In the genomic region with DNA sequence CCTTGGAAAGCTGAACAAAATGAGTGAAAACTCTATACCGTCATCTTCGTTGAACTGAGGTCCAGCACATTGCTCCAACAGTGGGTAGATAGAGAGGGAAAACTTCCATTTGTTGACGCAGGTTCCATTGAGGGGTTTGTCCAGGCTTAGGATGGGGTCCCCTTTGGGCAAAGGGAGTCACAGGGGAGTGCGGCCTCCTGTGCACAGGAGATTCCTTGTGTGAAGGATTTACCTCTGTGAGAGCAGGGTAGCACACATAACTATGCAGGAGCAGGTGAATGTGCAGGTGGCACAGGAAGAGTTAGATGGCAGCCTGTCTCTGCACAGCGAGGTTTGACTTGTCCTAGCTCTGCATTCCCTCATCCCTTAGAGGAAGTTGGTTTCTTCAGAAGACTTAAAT, we compare ENCODE assay signal across 21 cellular contexts.
A peak's percentile ranks its signal among the peaks of the same experiment; 100 is the strongest.
DNase-seq lines count a peak whose midpoint lies in the region; ATAC-seq and TF ChIP-seq lines count a peak whose summit lies in the region.
"Had no signal": no experiment of that assay in that cellular context is flagged by ENCODE, and none has a peak within 500 bp of the region (broad histone marks: within the 10 kb centered on the region; RNA-seq: fewer than 3 reads in every experiment).

No MANE protein-coding gene starts in this region.

- H3K36me3 ChIP-seq in left ventricle myocardium inferior (peaks cover 100% of the 10 kb centered on the region), endodermal cell (ENCODE audit: control insufficient read depth, insufficient read depth, low read length) (peaks cover 94% of the 10 kb centered on the region), lung (ENCODE audit: control insufficient read depth in 2 of 2, insufficient read depth in 2 of 2, low read length in 2 of 2) (peaks cover 32 to 45% of the 10 kb centered on the region in 2 donors), prostate gland (peaks cover 6 to 8% of the 10 kb centered on the region in 2 donors)

- peaks cover 78% of the 10 kb centered on the region for H3K36me3 Mint-ChIP-seq in endodermal cell (ENCODE audit: low read depth)

- no peak for TF ChIP-seq POLR2A in prostate gland (IDR thresholded peaks at IDR 0.05)

- intact Hi-C loops in cardiac septum (cut with DNase I) (no loop called here), left ventricle myocardium inferior (cut with micrococcal nuclease) (no loop called here), prostate gland (cut with DNase I) (no loop called here)

- peaks cover 100% of the 10 kb centered on the region for H3K9me3 ChIP-seq in left ventricle myocardium inferior (replicated peaks)
- peaks cover 12% of the 10 kb centered on the region for H3K9me3 ChIP-seq in endodermal cell (ENCODE audit: control insufficient read depth, low read length)
- H3K9me3 ChIP-seq in lung (ENCODE audit: control insufficient read depth in 2 of 2, insufficient read depth in 1 of 2, low read length in 1 of 2) = peaks cover 7 to 65% of the 10 kb centered on the region in 2 donors
- H3K9me3 ChIP-seq in prostate gland = no peaks in the 10 kb centered on the region

- H3K4me3 ChIP-seq in left ventricle myocardium inferior (no peak overlapping the region), endodermal cell (ENCODE audit: low read length) (no peak overlapping the region), lung (no peak overlapping the region), prostate gland (no peak overlapping the region)
- H3K4me3 ChIP-seq: BLaER1, GM12878, GM23248 had no signal

- H3K9me3 Mint-ChIP-seq in endodermal cell = peaks cover 77% of the 10 kb centered on the region

- H3K27ac ChIP-seq in left ventricle myocardium inferior (replicated peaks) (no peak overlapping the region), endodermal cell (ENCODE audit: low read depth, low read length) (no peak overlapping the region), lung (ENCODE audit: low read depth in 1 of 2, low read length in 1 of 2) (no peak overlapping the region), prostate gland (no peak overlapping the region)
- H3K27ac ChIP-seq: 22Rv1, BLaER1, C4-2B, GM23248 had no signal

- H3K4me1 Mint-ChIP-seq in endodermal cell = no peaks in the 10 kb centered on the region
- H3K4me1 Mint-ChIP-seq: B cell; CD4-positive, CD25-positive, alpha-beta regulatory T cell had no signal

- DNase-seq in cardiac septum (ENCODE audit: low spot score) = peak; percentile 38
- DNase-seq in left ventricle myocardium inferior = no peak
- DNase-seq in endodermal cell = peak; percentile 26
- DNase-seq in lung (ENCODE audit: low spot score) = peak; percentile 11
- DNase-seq in NCI-H187 treated with DMSO at 0.1 percent for 48 hours (lab: John Stamatoyannopoulos, UW) = no peak
- no peak for DNase-seq in NCI-H2171 (lab: John Stamatoyannopoulos, UW)
- no peak for DNase-seq in prostate gland (ENCODE audit: low spot score)
- DNase-seq: Caco-2; CD4-positive, CD25-positive, alpha-beta regulatory T cell; CD8-positive, alpha-beta T cell; DMS79; EL; GDM1; GM23248; H7; HCEC 1CT had no signal

- TF ChIP-seq CTCF in left ventricle myocardium inferior (IDR thresholded peaks at IDR 0.05; ENCODE audit: borderline replicate concordance) = no peak
- no peak for TF ChIP-seq CTCF in endodermal cell (conservative IDR thresholded peaks at IDR 0.05)
- TF ChIP-seq CTCF in lung (IDR thresholded peaks at IDR 0.05; ENCODE audit: control extremely low read depth, extremely low read depth) = no peak
- TF ChIP-seq CTCF in prostate gland (IDR thresholded peaks at IDR 0.05) = no peak

- no peaks in the 10 kb centered on the region for H3K27me3 Mint-ChIP-seq in endodermal cell (ENCODE audit: insufficient read depth)
- H3K27me3 Mint-ChIP-seq: B cell; CD4-positive, CD25-positive, alpha-beta regulatory T cell had no signal

- 73 to 86% methylated on average over 3 to 5 of the region's 5 CpGs for WGBS in endodermal cell (ENCODE audit: insufficient coverage in 1 of 2, insufficient read length in 1 of 2), 2 experiments
- WGBS in lung, 2 donors = 87 to 91% methylated on average over 5 of the region's 5 CpGs
- 87% methylated on average over 5 of the region's 5 CpGs for WGBS in prostate gland

- H3K27me3 ChIP-seq in left ventricle myocardium inferior (ENCODE audit: low read depth) (no peaks in the 10 kb centered on the region), endodermal cell (ENCODE audit: control insufficient read depth, insufficient read depth, low read length, poor library complexity, severe bottlenecking) (no peaks in the 10 kb centered on the region), lung (ENCODE audit: control insufficient read depth, insufficient read depth) (no peaks in the 10 kb centered on the region), prostate gland (replicated peaks; ENCODE audit: insufficient read depth) (no peaks in the 10 kb centered on the region)
- H3K27me3 ChIP-seq: BLaER1 had no signal

- H3K4me3 Mint-ChIP-seq in endodermal cell = no peak overlapping the region
- H3K4me3 Mint-ChIP-seq: B cell; CD4-positive, CD25-positive, alpha-beta regulatory T cell; CD8-positive, alpha-beta T cell had no signal

- no peak overlapping the region for H3K27ac Mint-ChIP-seq in endodermal cell
- H3K27ac Mint-ChIP-seq: B cell; CD4-positive, CD25-positive, alpha-beta regulatory T cell; CD8-positive, alpha-beta T cell had no signal

- H3K9ac ChIP-seq in endodermal cell (ENCODE audit: extremely low read depth, low read length, poor library complexity, severe bottlenecking) = no peak overlapping the region
- H3K9ac ChIP-seq: BLaER1, GM23248 had no signal

- H3K4me1 ChIP-seq in left ventricle myocardium inferior (peaks cover 30% of the 10 kb centered on the region), endodermal cell (ENCODE audit: control insufficient read depth, insufficient read depth, low read length) (no peaks in the 10 kb centered on the region), lung (ENCODE audit: control insufficient read depth in 2 of 2, insufficient read depth in 2 of 2, low read length in 2 of 2) (no peaks in the 10 kb centered on the region), prostate gland (replicated peaks) (no peaks in the 10 kb centered on the region)
- H3K4me1 ChIP-seq: BLaER1, Caco-2 had no signal

- no peak for ATAC-seq in lung (ENCODE audit: insufficient read depth, low FRiP score)
- ATAC-seq: CD8-positive, alpha-beta T cell; GM12878 had no signal

Comparison
In these comparisons a context has a peak if more than half of its experiments do, and no peak if none do; other contexts are left out.
1. DNase-seq: peak in cardiac septum (single experiment), endodermal cell (single experiment) and lung (single experiment); none in left ventricle myocardium inferior (single experiment), NCI-H187 treated with DMSO at 0.1 percent for 48 hours (single experiment), NCI-H2171 (single experiment) and prostate gland (single experiment).